Comparison of ENCODE assay signal across 8 cellular contexts in the genomic region with DNA sequence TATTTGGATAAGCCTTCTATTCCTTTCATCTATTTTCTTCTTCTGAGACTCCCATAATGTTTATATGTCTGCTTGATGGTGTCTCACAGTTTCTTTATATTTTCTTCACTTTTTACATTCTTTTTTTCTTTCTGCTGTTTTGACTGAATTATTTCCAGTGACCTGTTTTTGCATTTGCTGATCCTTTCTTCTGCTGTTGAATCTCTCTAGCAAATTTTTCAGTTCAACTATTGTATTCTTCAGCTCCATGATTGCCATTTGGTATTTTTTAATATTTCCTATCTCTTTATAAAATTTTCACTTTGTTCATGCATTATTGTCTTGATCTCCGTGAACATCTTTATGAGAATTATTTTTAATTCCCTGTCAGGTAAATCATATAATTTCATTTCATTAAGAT.
"Had no signal": no experiment of that assay in that cellular context is flagged by ENCODE, and none has a peak within 500 bp of the region (broad histone marks: within the 10 kb centered on the region; RNA-seq: fewer than 3 reads in every experiment).

No MANE protein-coding gene starts in this region.

- H3K4me3 ChIP-seq: GM12878 had no signal

- FAIRE-seq: G401.6, GM12878, GM12891, GM12892, GM18507, GM19239 had no signal

- DNase-seq: GDM1, GF-D8 had no signal

- ATAC-seq: GM12878 had no signal
